9 cellular contexts compared by ENCODE assay signal in the genomic region with DNA sequence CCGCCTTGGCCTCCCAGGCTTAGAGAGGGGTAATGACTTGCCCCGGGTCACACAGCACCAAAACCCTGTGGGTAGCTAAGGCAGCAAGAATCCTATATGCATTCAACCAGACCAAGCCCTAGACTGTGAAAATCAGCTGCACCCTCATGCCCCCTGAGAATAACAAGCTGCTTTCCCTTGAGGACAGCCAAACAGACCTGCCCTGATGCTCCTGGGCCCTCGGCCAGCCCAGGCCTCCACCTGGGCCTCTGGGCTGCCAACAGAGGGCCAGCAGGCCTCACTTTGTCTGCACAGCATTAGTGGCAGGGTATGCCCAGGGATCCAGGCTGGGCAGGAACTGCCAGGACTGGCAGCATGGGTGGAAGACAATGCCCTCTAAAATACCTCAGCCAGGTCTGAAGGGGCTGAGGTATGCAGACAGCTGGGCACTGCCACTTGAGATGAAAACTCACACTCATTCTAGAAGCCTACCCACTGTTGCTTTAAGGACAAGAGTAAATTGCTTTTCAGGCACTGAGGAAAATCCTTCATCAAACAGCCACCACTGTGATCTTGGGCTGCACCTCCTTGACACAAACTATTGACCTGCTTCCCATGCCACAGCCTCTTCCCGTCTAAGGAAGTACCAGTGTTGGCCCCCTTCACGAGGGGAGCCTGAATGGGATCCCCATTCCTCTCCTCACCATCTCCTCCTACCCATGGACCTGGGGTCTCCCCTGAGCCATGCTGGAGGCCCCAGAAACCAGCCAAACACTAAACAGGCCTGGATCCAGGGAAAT. TPM values are rescaled to one million over a fixed set of nuclear protein-coding genes. Genes with fewer than 3 reads are reported as not detected.
DNase-seq lines count a peak whose midpoint lies in the region; ATAC-seq lines count a peak whose summit lies in the region.
"Had no signal": no experiment of that assay in that cellular context is flagged by ENCODE, and none has a peak within 500 bp of the region (broad histone marks: within the 10 kb centered on the region; RNA-seq: fewer than 3 reads in every experiment).

No MANE protein-coding gene starts in this region.

- H3K27ac ChIP-seq in esophagus (ENCODE audit: low read depth in 2 of 2, low read length in 1 of 2): peak overlapping the region; percentile 15 to 26

- H3K27me3 Mint-ChIP-seq in activated CD4-positive, alpha-beta T cell treated with anti-CD3 and anti-CD28 coated beads, Interleukin-2, amount 10 ng/mL, durations not matched to agents 7 days and 5 days: no peaks in the 10 kb centered on the region
- H3K27me3 Mint-ChIP-seq in stimulated activated naive CD8-positive, alpha-beta T cell treated with anti-CD3 and anti-CD28 coated beads, Interleukin-15, amount 100 ng/mL, for 72 hours: no peaks in the 10 kb centered on the region

- no peak overlapping the region for H3K4me3 Mint-ChIP-seq in activated CD4-positive, alpha-beta T cell treated with anti-CD3 and anti-CD28 coated beads, Interleukin-2, amount 10 ng/mL, durations not matched to agents 7 days and 5 days
- H3K4me3 Mint-ChIP-seq in stimulated activated naive CD8-positive, alpha-beta T cell treated with anti-CD3 and anti-CD28 coated beads, Interleukin-15, amount 100 ng/mL, for 72 hours: peak overlapping the region; percentile 69 to 84

- no peak overlapping the region for H3K4me3 ChIP-seq in esophagus (ENCODE audit: low read depth in 1 of 2, low read length in 2 of 2)
- H3K4me3 ChIP-seq: thoracic aorta had no signal

- peaks cover 12 to 14% of the 10 kb centered on the region in 2 donors for H3K4me1 ChIP-seq in esophagus (ENCODE audit: control insufficient read depth in 2 of 2, insufficient read depth in 2 of 2, low read length in 1 of 2)

- DNase-seq in activated CD4-positive, alpha-beta T cell treated with anti-CD3 and anti-CD28 coated beads, Interleukin-2, amount 10 ng/mL, durations not matched to agents 7 days and 5 days: no peak
- DNase-seq in activated CD4-positive, alpha-beta T cell treated with anti-CD3 and anti-CD28 coated beads, Interleukin-2, amount 50 U/mL, for 48 hours: no peak
- peak; percentile 64 to 81 for DNase-seq in NCI-H524 (lab: John Stamatoyannopoulos, UW)
- no peak for DNase-seq in stimulated activated naive CD8-positive, alpha-beta T cell treated with anti-CD3 and anti-CD28 coated beads, Interleukin-15, amount 100 ng/mL, for 72 hours
- DNase-seq in kidney tubule cell (ENCODE audit: low spot score): no peak
- DNase-seq in ureter (ENCODE audit: low spot score): no peak

- peaks cover 48% of the 10 kb centered on the region for H3K4me1 Mint-ChIP-seq in activated CD4-positive, alpha-beta T cell treated with anti-CD3 and anti-CD28 coated beads, Interleukin-2, amount 10 ng/mL, durations not matched to agents 7 days and 5 days
- peaks cover 92% of the 10 kb centered on the region for H3K4me1 Mint-ChIP-seq in stimulated activated naive CD8-positive, alpha-beta T cell treated with anti-CD3 and anti-CD28 coated beads, Interleukin-15, amount 100 ng/mL, for 72 hours

- no peaks in the 10 kb centered on the region for H3K9me3 Mint-ChIP-seq in activated CD4-positive, alpha-beta T cell treated with anti-CD3 and anti-CD28 coated beads, Interleukin-2, amount 10 ng/mL, durations not matched to agents 7 days and 5 days
- H3K9me3 Mint-ChIP-seq in stimulated activated naive CD8-positive, alpha-beta T cell treated with anti-CD3 and anti-CD28 coated beads, Interleukin-15, amount 100 ng/mL, for 72 hours: no peaks in the 10 kb centered on the region

- 80 to 82% methylated on average over 5 of the region's 5 CpGs for WGBS in esophagus, 2 donors

- H3K27ac Mint-ChIP-seq in activated CD4-positive, alpha-beta T cell treated with anti-CD3 and anti-CD28 coated beads, Interleukin-2, amount 10 ng/mL, durations not matched to agents 7 days and 5 days: peak overlapping the region; percentile 89
- peak overlapping the region; percentile 81 to 86 for H3K27ac Mint-ChIP-seq in stimulated activated naive CD8-positive, alpha-beta T cell treated with anti-CD3 and anti-CD28 coated beads, Interleukin-15, amount 100 ng/mL, for 72 hours

- CTCF ChIA-PET in activated CD4-positive, alpha-beta T cell treated with anti-CD3 and anti-CD28 coated beads, Interleukin-2, amount 10 ng/mL, durations not matched to agents 7 days and 5 days (lab: Charles Lee): no interaction called here

- peak; percentile 19 for ATAC-seq in stimulated activated naive CD8-positive, alpha-beta T cell treated with anti-CD3 and anti-CD28 coated beads, Interleukin-15, amount 100 ng/mL, for 72 hours
- ATAC-seq in GM19395 (IDR thresholded peaks at IDR 0.05; ENCODE audit: unreplicated experiment): no peak

- no peaks in the 10 kb centered on the region for H3K36me3 ChIP-seq in esophagus (ENCODE audit: control insufficient read depth in 2 of 2, insufficient read depth in 2 of 2, low read length in 1 of 2)
- H3K36me3 ChIP-seq: thoracic aorta had no signal

- H3K27me3 ChIP-seq in esophagus (ENCODE audit: control insufficient read depth in 1 of 2, insufficient read depth in 2 of 2, low read length in 2 of 2): no peaks in the 10 kb centered on the region

- H3K9me3 ChIP-seq in esophagus (ENCODE audit: control insufficient read depth in 2 of 2, insufficient read depth in 1 of 2, low read depth in 1 of 2, low read length in 1 of 2): no peaks in the 10 kb centered on the region
- H3K9me3 ChIP-seq: thoracic aorta had no signal

- POLR2A ChIA-PET in activated CD4-positive, alpha-beta T cell treated with anti-CD3 and anti-CD28 coated beads, Interleukin-2, amount 10 ng/mL, durations not matched to agents 7 days and 5 days (lab: Charles Lee): no interaction called here

- H3K36me3 Mint-ChIP-seq in activated CD4-positive, alpha-beta T cell treated with anti-CD3 and anti-CD28 coated beads, Interleukin-2, amount 10 ng/mL, durations not matched to agents 7 days and 5 days (ENCODE audit: low read depth): peaks cover 9% of the 10 kb centered on the region

RNA-seq across cellular contexts. Expression of gene ST3GAL2, which starts 8.8 kb away (rescaled TPM):
- total RNA-seq in activated CD4-positive, alpha-beta T cell treated with anti-CD3 and anti-CD28 coated beads, Interleukin-2, amount 10 ng/mL, durations not matched to agents 7 days and 5 days: 10 to 100 TPM; 24.5 to 25.6 TPM
- 1 to 10 TPM; 1.6 to 1.7 TPM for polyA plus RNA-seq in esophagus
- total RNA-seq in ureter: 28.9 TPM

RNA-seq across cellular contexts. Expression of gene FCSK, which starts 24.3 kb away (rescaled TPM):
- 10 to 100 TPM; 16.8 to 18.8 TPM for total RNA-seq in activated CD4-positive, alpha-beta T cell treated with anti-CD3 and anti-CD28 coated beads, Interleukin-2, amount 10 ng/mL, durations not matched to agents 7 days and 5 days
- polyA plus RNA-seq in esophagus: 10 to 100 TPM in 1 of 2 donors, 1 to 10 TPM in 1; 7.6 to 11.3 TPM
- 29.7 TPM for total RNA-seq in ureter

Comparison
In these comparisons a context has a peak if more than half of its experiments do, and no peak if none do; other contexts are left out.
1. DNase-seq: peak in NCI-H524 (2 of 2); none in activated CD4-positive, alpha-beta T cell treated with anti-CD3 and anti-CD28 coated beads, Interleukin-2, amount 10 ng/mL, durations not matched to agents 7 days and 5 days (single experiment), activated CD4-positive, alpha-beta T cell treated with anti-CD3 and anti-CD28 coated beads, Interleukin-2, amount 50 U/mL, for 48 hours (0 of 2), stimulated activated naive CD8-positive, alpha-beta T cell treated with anti-CD3 and anti-CD28 coated beads, Interleukin-15, amount 100 ng/mL, for 72 hours (0 of 2), kidney tubule cell (single experiment) and ureter (single experiment).